ENCODE assay signal across 19 cellular contexts in genomic region chr16:80938928-80939260, GRCh38.
DNase-seq lines count a peak whose midpoint lies in the region; ATAC-seq and TF ChIP-seq lines count a peak whose summit lies in the region.
"Had no signal": no experiment of that assay in that cellular context is flagged by ENCODE, and none has a peak within 500 bp of the region (broad histone marks: within the 10 kb centered on the region; RNA-seq: fewer than 3 reads in every experiment).

No MANE protein-coding gene starts in this region.

- CTCF ChIA-PET in activated CD4-positive, alpha-beta T cell treated with anti-CD3 and anti-CD28 coated beads, Interleukin-2, amount 10 ng/mL, durations not matched to agents 7 days and 5 days (lab: Charles Lee), result no interaction called here

- H3K27me3 ChIP-seq in adipocyte (replicated peaks; ENCODE audit: control insufficient read depth, insufficient read depth, low read length), result no peaks in the 10 kb centered on the region
- peaks cover 0 to 5% (median 0%) of the 10 kb centered on the region in 3 experiments for H3K27me3 ChIP-seq in neuronal stem cell (ENCODE audit: control insufficient read depth in 3 of 3, insufficient read depth in 3 of 3, low read depth in 1 of 3, low read length in 3 of 3)
- H3K27me3 ChIP-seq in testis, result no peaks in the 10 kb centered on the region

- no peak overlapping the region for H2AFZ ChIP-seq in neuronal stem cell (ENCODE audit: low read length)

- TF ChIP-seq CTCF in AG09309 (IDR thresholded peaks at IDR 0.05; ENCODE audit: control insufficient read depth, insufficient read depth, low read depth, low read length, missing control alignments), result no peak
- TF ChIP-seq CTCF in testis (IDR thresholded peaks at IDR 0.05), result no peak

- H3K4me1 Mint-ChIP-seq in activated CD4-positive, alpha-beta T cell treated with anti-CD3 and anti-CD28 coated beads, Interleukin-2, amount 10 ng/mL, durations not matched to agents 7 days and 5 days, result no peaks in the 10 kb centered on the region
- H3K4me1 Mint-ChIP-seq: CD8-positive, alpha-beta memory T cell had no signal

- H3K4me3 ChIP-seq in AG09309 (ENCODE audit: control insufficient read depth, low read depth, low read length) (peak overlapping the region; percentile 14; the same call in 1 of the 2 replicates), adipocyte (ENCODE audit: low read length) (peak overlapping the region; percentile 64), neuronal stem cell (ENCODE audit: low read length in 2 of 2) (no peak overlapping the region), testis (no peak overlapping the region)

- no peak overlapping the region for H2BK120ac ChIP-seq in neuronal stem cell (ENCODE audit: low read depth, low read length)

- DNase-seq in AG09309 (ENCODE audit: low read depth) (no peak), adipocyte (ENCODE audit: low read depth) (peak; percentile 9), epithelial cell of prostate (ENCODE audit: low read depth, low spot score) (no peak), neuronal stem cell (ENCODE audit: low spot score) (no peak), testis (no peak), NCI-H2081 (lab: John Stamatoyannopoulos, UW) (no peak)
- no peak for DNase-seq in activated CD4-positive, alpha-beta T cell treated with anti-CD3 and anti-CD28 coated beads, Interleukin-2, amount 10 ng/mL, durations not matched to agents 7 days and 5 days
- DNase-seq: CD8-positive, alpha-beta memory T cell; GOT3; IMR-90; NCI-H1417; NCI-H187; NCI-H345; NCI-H524 treated with DMSO at 0.1 percent for 48 hours; PC-3; RPMI8226; SIG-M5 had no signal

- no peak for TF ChIP-seq POLR2A in testis (IDR thresholded peaks at IDR 0.05)

- H3K4me1 ChIP-seq in adipocyte (ENCODE audit: control insufficient read depth, insufficient read depth, low read length), result peaks cover 18% of the 10 kb centered on the region
- H3K4me1 ChIP-seq in neuronal stem cell (ENCODE audit: control insufficient read depth in 2 of 2, insufficient read depth in 1 of 2, low read depth in 1 of 2, low read length in 2 of 2), result peaks cover 4 to 11% of the 10 kb centered on the region in 2 donors
- peaks cover 4% of the 10 kb centered on the region for H3K4me1 ChIP-seq in testis

- no peak overlapping the region for H3K4me3 Mint-ChIP-seq in activated CD4-positive, alpha-beta T cell treated with anti-CD3 and anti-CD28 coated beads, Interleukin-2, amount 10 ng/mL, durations not matched to agents 7 days and 5 days
- H3K4me3 Mint-ChIP-seq: CD8-positive, alpha-beta memory T cell had no signal

- no peak for ATAC-seq in HG03045 (IDR thresholded peaks at IDR 0.05; ENCODE audit: unreplicated experiment)
- ATAC-seq: PC-3 had no signal

- no peak overlapping the region for H3K4ac ChIP-seq in neuronal stem cell (ENCODE audit: low read length)

- H3K27ac Mint-ChIP-seq in activated CD4-positive, alpha-beta T cell treated with anti-CD3 and anti-CD28 coated beads, Interleukin-2, amount 10 ng/mL, durations not matched to agents 7 days and 5 days, result no peak overlapping the region
- H3K27ac Mint-ChIP-seq: CD8-positive, alpha-beta memory T cell had no signal

- H3K79me1 ChIP-seq in neuronal stem cell (ENCODE audit: low read depth, low read length), result no peaks in the 10 kb centered on the region

- no peak overlapping the region for H2BK12ac ChIP-seq in neuronal stem cell (ENCODE audit: low read length)

- POLR2A ChIA-PET in activated CD4-positive, alpha-beta T cell treated with anti-CD3 and anti-CD28 coated beads, Interleukin-2, amount 10 ng/mL, durations not matched to agents 7 days and 5 days (lab: Charles Lee), result no interaction called here

- no peak overlapping the region for H4K91ac ChIP-seq in neuronal stem cell (ENCODE audit: low read depth, low read length, poor library complexity)

- no peak overlapping the region for H2AK5ac ChIP-seq in neuronal stem cell (ENCODE audit: low read depth, low read length)

- H3K9me3 Mint-ChIP-seq in activated CD4-positive, alpha-beta T cell treated with anti-CD3 and anti-CD28 coated beads, Interleukin-2, amount 10 ng/mL, durations not matched to agents 7 days and 5 days, result no peaks in the 10 kb centered on the region

- H3K9me3 ChIP-seq in adipocyte (ENCODE audit: control insufficient read depth, low read length) (no peaks in the 10 kb centered on the region), neuronal stem cell (replicated peaks in 1 of 2; ENCODE audit: control insufficient read depth in 2 of 2, insufficient read depth in 1 of 2, low read depth in 1 of 2, low read length in 2 of 2) (no peaks in the 10 kb centered on the region), testis (no peaks in the 10 kb centered on the region)

- H3K4me2 ChIP-seq in neuronal stem cell (ENCODE audit: insufficient read depth, low read length, poor library complexity, severe bottlenecking), result no peak overlapping the region

- no peak overlapping the region for H3K23ac ChIP-seq in neuronal stem cell (ENCODE audit: low read depth, low read length, poor library complexity)

- H3K9ac ChIP-seq in adipocyte (ENCODE audit: low read length) (peak overlapping the region; percentile 28), neuronal stem cell (ENCODE audit: low read depth, low read length, poor library complexity) (no peak overlapping the region)

- H4K8ac ChIP-seq in neuronal stem cell (ENCODE audit: low read depth, low read length), result no peak overlapping the region

- H2BK5ac ChIP-seq in neuronal stem cell (ENCODE audit: low read length), result no peak overlapping the region

- peaks cover 17% of the 10 kb centered on the region for H3K27me3 Mint-ChIP-seq in activated CD4-positive, alpha-beta T cell treated with anti-CD3 and anti-CD28 coated beads, Interleukin-2, amount 10 ng/mL, durations not matched to agents 7 days and 5 days

- H3K36me3 ChIP-seq in adipocyte (ENCODE audit: control insufficient read depth, insufficient read depth, low read length, severe bottlenecking), result no peaks in the 10 kb centered on the region
- H3K36me3 ChIP-seq in neuronal stem cell (replicated peaks in 1 of 2; ENCODE audit: control insufficient read depth in 2 of 2, insufficient read depth in 2 of 2, low read length in 2 of 2), result no peaks in the 10 kb centered on the region
- no peaks in the 10 kb centered on the region for H3K36me3 ChIP-seq in testis (ENCODE audit: low read depth, missing control alignments)

- no peak overlapping the region for H3K18ac ChIP-seq in neuronal stem cell (ENCODE audit: low read length)

- intact Hi-C loops in testis (cut with DNase I; ENCODE audit: low total_unique reads), result no loop called here

- H2BK15ac ChIP-seq in neuronal stem cell (ENCODE audit: low read length), result no peak overlapping the region

- no CpG with 5 or more reads among the region's 3 CpGs for WGBS in neuronal stem cell (ENCODE audit: extremely low coverage in 2 of 2, insufficient read length in 2 of 2, insufficient replicate concordance in 1 of 2), 2 donors
- WGBS in testis, 2 donors, result 78 to 87% methylated on average over 3 of the region's 3 CpGs

- no peak overlapping the region for H3K14ac ChIP-seq in neuronal stem cell (ENCODE audit: low read length)

- no peaks in the 10 kb centered on the region for H3K36me3 Mint-ChIP-seq in activated CD4-positive, alpha-beta T cell treated with anti-CD3 and anti-CD28 coated beads, Interleukin-2, amount 10 ng/mL, durations not matched to agents 7 days and 5 days (ENCODE audit: low read depth)

- H3K27ac ChIP-seq in epithelial cell of prostate, result peak overlapping the region; percentile 67
- peak overlapping the region; percentile 59 for H3K27ac ChIP-seq in neuronal stem cell (replicated peaks; ENCODE audit: low read length)
- H3K27ac ChIP-seq in testis, result no peak overlapping the region
- H3K27ac ChIP-seq: HL-60 had no signal

Comparison
In these comparisons a context has a peak if more than half of its experiments do, and no peak if none do; other contexts are left out.
1. H3K4me3 ChIP-seq: peak in AG09309 (single experiment) and adipocyte (single experiment); none in neuronal stem cell (0 of 2) and testis (0 of 2).
2. H3K27ac ChIP-seq: peak in epithelial cell of prostate (single experiment) and neuronal stem cell (single experiment); none in testis (0 of 2).